In genomic region chr15:49085696-49086459, GRCh38 we compare ENCODE assay signal across 33 cellular contexts. TPM values are rescaled to one million over a fixed set of nuclear protein-coding genes. Genes with fewer than 3 reads are reported as not detected.
A peak's percentile ranks its signal among the peaks of the same experiment; 100 is the strongest.
DNase-seq lines count a peak whose midpoint lies in the region; ATAC-seq and TF ChIP-seq lines count a peak whose summit lies in the region.
"Had no signal": no experiment of that assay in that cellular context is flagged by ENCODE, and none has a peak within 500 bp of the region (broad histone marks: within the 10 kb centered on the region; RNA-seq: fewer than 3 reads in every experiment).

No MANE protein-coding gene starts in this region.

- no peaks in the 10 kb centered on the region for H3K36me3 ChIP-seq in left lung
- H3K36me3 ChIP-seq: breast epithelium, right atrium auricular region, tibial artery had no signal

- H3K27ac ChIP-seq in caudate nucleus (ENCODE audit: low read depth, low read length) (peak overlapping the region; percentile 95), left lung (peak overlapping the region in 1 of 2 donors; percentile 71)
- H3K27ac ChIP-seq: breast epithelium, C4-2B, epithelial cell of prostate, GM23248, right atrium auricular region, tibial artery had no signal

- no peaks in the 10 kb centered on the region for H3K27me3 ChIP-seq in left lung
- H3K27me3 ChIP-seq: breast epithelium, right atrium auricular region, tibial artery had no signal

- no peaks in the 10 kb centered on the region for H3K4me1 ChIP-seq in left lung
- H3K4me1 ChIP-seq: breast epithelium, right atrium auricular region, tibial artery had no signal

- H3K9me3 ChIP-seq in left lung, result no peaks in the 10 kb centered on the region
- H3K9me3 ChIP-seq: breast epithelium, right atrium auricular region, tibial artery had no signal

- no peak for TF ChIP-seq CTCF in left lung (IDR thresholded peaks at IDR 0.05)

- ATAC-seq in left lung (peak; percentile 43), GM19452 (IDR thresholded peaks at IDR 0.05; ENCODE audit: unreplicated experiment) (no peak)
- ATAC-seq: naive thymus-derived CD8-positive, alpha-beta T cell; Right ventricle myocardium inferior; SK-N-SH treated with all-trans-retinoic acid at 6 μM for 48 hours; T-helper 17 cell had no signal

- intact Hi-C loops in left lung (cut with DNase I), result no loop called here
- intact Hi-C loops in cardiac septum (cut with DNase I), result no loop called here

- H3K4me3 ChIP-seq in left lung, result no peak overlapping the region
- H3K4me3 ChIP-seq: breast epithelium, GM23248, right atrium auricular region, smooth muscle cell, tibial artery had no signal

- DNase-seq in caudate nucleus (lab: John Stamatoyannopoulos, UW), result peak in 3 of 61 donors; percentile 4 to 15 (median 5)
- DNase-seq in left lung, result no peak
- peak; percentile 92 for DNase-seq in pons (ENCODE audit: low spot score)
- no peak for DNase-seq in cardiac septum (ENCODE audit: low spot score)
- DNase-seq in SW 1271 (lab: John Stamatoyannopoulos, UW), result no peak
- DNase-seq in stimulated activated naive CD4-positive, alpha-beta T cell treated with Interleukin-2 at 50 U/mL for 16 hours (lab: John Stamatoyannopoulos, UW), result no peak
- DNase-seq: activated CD4-positive, alpha-beta memory T cell treated with anti-CD3 and anti-CD28 coated beads, Interleukin-2, amount 10 ng/mL, durations not matched to agents 7 days and 5 days; activated CD4-positive, alpha-beta T cell treated with anti-CD3 and anti-CD28 coated beads for 1 hour; activated CD8-positive, alpha-beta memory T cell treated with anti-CD3 and anti-CD28 coated beads, Interleukin-2, amount 50 U/mL, for 4 hours; activated naive CD4-positive, alpha-beta T cell treated with anti-CD3 and anti-CD28 coated beads for 36 hours; COR-L47; DMS79; effector CD4-positive, alpha-beta T cell; GF-D8; glutamatergic neuron; GM23248; islet precursor cell; naive thymus-derived CD8-positive, alpha-beta T cell; NCI-H146; NCI-H2107; NCI-H345; NCI-H748 treated with DMSO at 0.1 percent for 48 hours; stimulated activated CD4-positive, alpha-beta T cell treated with anti-CD3 and anti-CD28 coated beads, Interleukin-1b, Interleukin-23, amount 100 ng/mL, for 48 hours; T-helper 17 cell; tibial artery had no signal

RNA-seq across cellular contexts. Expression of gene SECISBP2L, which starts 39.6 kb away (rescaled TPM):
- total RNA-seq in left lung, result 100 to 1,000 TPM in 1 of 2 donors, 10 to 100 TPM in 1; 79.8 to 106 TPM
- total RNA-seq in cardiac septum, result 40.9 TPM
